13 cellular contexts compared by ENCODE assay signal in genomic region chr6:135147637-135148592, GRCh38. TPM values are rescaled to one million over a fixed set of nuclear protein-coding genes. Genes with fewer than 3 reads are reported as not detected.
DNase-seq lines count a peak whose midpoint lies in the region; ATAC-seq and TF ChIP-seq lines count a peak whose summit lies in the region.
"Had no signal": no experiment of that assay in that cellular context is flagged by ENCODE, and none has a peak within 500 bp of the region (broad histone marks: within the 10 kb centered on the region; RNA-seq: fewer than 3 reads in every experiment).

No MANE protein-coding gene starts in this region.

- no peaks in the 10 kb centered on the region for H4K20me1 ChIP-seq in OCI-LY1 (ENCODE audit: insufficient read depth, low read length)

- no peak overlapping the region for H3K4me3 Mint-ChIP-seq in CD8-positive, alpha-beta T cell
- H3K4me3 Mint-ChIP-seq: immature natural killer cell had no signal

- H3K79me2 ChIP-seq in OCI-LY1 (ENCODE audit: insufficient read depth, low read length) = no peaks in the 10 kb centered on the region

- CTCF ChIA-PET in CD8-positive, alpha-beta T cell (lab: Charles Lee) = interaction anchor here (1.5 to 2.5 kb wide), 2 partner anchors 35 to 277 kb away, joined by 3 to 28 read pairs; no protein-coding TSS in a partner anchor

- peak overlapping the region; percentile 2 for H3K27ac ChIP-seq in OCI-LY1 (ENCODE audit: low read depth, low read length, poor library complexity, severe bottlenecking)
- H3K27ac ChIP-seq in CD8-positive, alpha-beta T cell (ENCODE audit: low read depth, low read length) = no peak overlapping the region
- H3K27ac ChIP-seq: gastrocnemius medialis had no signal

- no peak overlapping the region for H3K9ac ChIP-seq in OCI-LY1 (ENCODE audit: low read length)

- ATAC-seq in HG03378 (IDR thresholded peaks at IDR 0.05; ENCODE audit: unreplicated experiment) = no peak
- ATAC-seq in CD8-positive, alpha-beta T cell = no peak
- ATAC-seq in GM19467 (IDR thresholded peaks at IDR 0.05; ENCODE audit: unreplicated experiment) = no peak
- ATAC-seq: gastrocnemius medialis had no signal

- no peak overlapping the region for H3K27ac Mint-ChIP-seq in CD8-positive, alpha-beta T cell

- H3K27me3 ChIP-seq in OCI-LY1 (ENCODE audit: insufficient read depth, low read length) = no peaks in the 10 kb centered on the region
- no peaks in the 10 kb centered on the region for H3K27me3 ChIP-seq in CD8-positive, alpha-beta T cell (ENCODE audit: insufficient read depth, low read length)
- H3K27me3 ChIP-seq: gastrocnemius medialis had no signal

- H3K9me2 ChIP-seq in OCI-LY1 (ENCODE audit: low read depth, low read length) = no peaks in the 10 kb centered on the region

- H3K36me3 Mint-ChIP-seq in CD8-positive, alpha-beta T cell = no peaks in the 10 kb centered on the region
- H3K36me3 Mint-ChIP-seq: immature natural killer cell had no signal

- H3K9me3 ChIP-seq in OCI-LY1 (ENCODE audit: low read length) = no peaks in the 10 kb centered on the region
- H3K9me3 ChIP-seq in CD8-positive, alpha-beta T cell (ENCODE audit: low read length) = no peaks in the 10 kb centered on the region
- H3K9me3 ChIP-seq: gastrocnemius medialis had no signal

- TF ChIP-seq CTCF in OCI-LY1 (IDR thresholded peaks at IDR 0.05; ENCODE audit: low read length) = no peak
- no peak for TF ChIP-seq CTCF in CD8-positive, alpha-beta T cell (IDR thresholded peaks at IDR 0.05)

- POLR2A ChIA-PET in CD8-positive, alpha-beta T cell (lab: Charles Lee) = interaction anchor here (0.6 to 0.9 kb wide), 3 partner anchors 17 to 107 kb away, joined by 3 to 5 read pairs (median 3); no protein-coding TSS in a partner anchor

- H3K27me3 Mint-ChIP-seq in CD8-positive, alpha-beta T cell (ENCODE audit: low read depth) = no peaks in the 10 kb centered on the region

- H3K4me2 ChIP-seq in OCI-LY1 (ENCODE audit: low read length) = no peak overlapping the region

- intact Hi-C loops in CD8-positive, alpha-beta T cell (cut with DNase I, micrococcal nuclease) = loop anchor here in 1 of 2 experiments (5.0 kb wide), 1 partner anchor 289 kb away; no protein-coding TSS in a partner anchor

- H3K4me1 Mint-ChIP-seq in CD8-positive, alpha-beta T cell (ENCODE audit: low read depth) = peaks cover 33% of the 10 kb centered on the region

- H2AFZ ChIP-seq in OCI-LY1 (ENCODE audit: low read length) = peak overlapping the region; percentile 30

- no peaks in the 10 kb centered on the region for H3K9me3 Mint-ChIP-seq in CD8-positive, alpha-beta T cell

- H3K36me3 ChIP-seq in OCI-LY1 (ENCODE audit: insufficient read depth, low read length) = no peaks in the 10 kb centered on the region
- H3K36me3 ChIP-seq in CD8-positive, alpha-beta T cell (ENCODE audit: insufficient read depth, low read length) = no peaks in the 10 kb centered on the region
- H3K36me3 ChIP-seq: gastrocnemius medialis had no signal

- peaks cover 49% of the 10 kb centered on the region for H3K4me1 ChIP-seq in OCI-LY1 (ENCODE audit: insufficient read depth, low read length, severe bottlenecking)
- peaks cover 14% of the 10 kb centered on the region for H3K4me1 ChIP-seq in CD8-positive, alpha-beta T cell (ENCODE audit: insufficient read depth, low read length)
- H3K4me1 ChIP-seq: gastrocnemius medialis had no signal

- H3K4me3 ChIP-seq in OCI-LY1 (ENCODE audit: low read depth, low read length, poor library complexity, severe bottlenecking) = no peak overlapping the region
- no peak overlapping the region for H3K4me3 ChIP-seq in CD8-positive, alpha-beta T cell (ENCODE audit: low read depth, low read length)
- H3K4me3 ChIP-seq: gastrocnemius medialis had no signal

- DNase-seq in AML-193 (lab: John Stamatoyannopoulos, UW) (peak; percentile 56 to 58), ELR (ENCODE audit: low read depth) (peak; percentile 8), amniotic epithelial cell (ENCODE audit: low read depth) (peak; percentile 48), NCI-H82 treated with DMSO at 0.1 percent for 48 hours (lab: John Stamatoyannopoulos, UW; ENCODE audit: unreplicated experiment) (no peak)
- no peak for DNase-seq in CD8-positive, alpha-beta T cell
- DNase-seq: aorta, gastrocnemius medialis, immature natural killer cell, NCI-H1694 treated with DMSO at 0.1 percent for 48 hours, NCI-H446 treated with DMSO at 0.1 percent for 48 hours had no signal

- H3F3A ChIP-seq in OCI-LY1 (ENCODE audit: insufficient read depth, low read length) = no peaks in the 10 kb centered on the region

RNA-seq across cellular contexts. Expression of gene MYB, which starts 33.2 kb away (rescaled TPM):
- 1 to 10 TPM; 3.7 to 4.7 TPM for total RNA-seq in CD8-positive, alpha-beta T cell

Comparison
In these comparisons a context has a peak if more than half of its experiments do, and no peak if none do; other contexts are left out.
1. DNase-seq: peak in AML-193 (2 of 2), ELR (single experiment) and amniotic epithelial cell (single experiment); none in CD8-positive, alpha-beta T cell (0 of 7) and NCI-H82 treated with DMSO at 0.1 percent for 48 hours (single experiment).